Comparison of ENCODE assay signal across 9 cellular contexts in the genomic region with DNA sequence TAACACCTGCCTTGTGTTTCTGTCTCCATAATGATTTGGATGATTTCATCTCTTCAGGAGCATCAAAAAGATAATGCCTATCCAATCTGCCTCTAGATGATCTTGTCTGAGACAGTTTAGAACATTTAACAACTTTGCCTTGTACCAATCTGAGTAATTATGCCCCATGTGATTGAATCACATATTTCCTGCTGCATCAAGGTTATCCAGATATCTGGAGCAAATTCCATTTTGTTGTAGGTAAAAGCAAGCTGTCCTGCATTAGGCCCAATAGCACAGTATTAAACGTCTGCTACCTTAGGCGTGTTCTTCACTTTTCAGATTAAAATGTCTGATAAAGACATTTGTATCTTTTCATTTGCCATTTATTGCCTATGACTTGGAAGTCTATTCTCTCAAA. TPM values are rescaled to one million over a fixed set of nuclear protein-coding genes. Genes with fewer than 3 reads are reported as not detected.
"Had no signal": no experiment of that assay in that cellular context is flagged by ENCODE, and none has a peak within 500 bp of the region (broad histone marks: within the 10 kb centered on the region; RNA-seq: fewer than 3 reads in every experiment).

No MANE protein-coding gene starts in this region.

- H3K4me3 ChIP-seq: GM23248, GM23338, HAP-1 had no signal

- H2AFZ ChIP-seq: GM23248, GM23338 had no signal

- DNase-seq: GM23248, GOT3, H7, H9, HCEC 1CT, HFFc6 had no signal

- H3K4me2 ChIP-seq: GM23338 had no signal

- H3K9ac ChIP-seq: GM23248 had no signal

- H3K27ac ChIP-seq: GM23248 had no signal

- H3K36me3 ChIP-seq: HAP-1 had no signal

- ATAC-seq: GM23338, HCT116 had no signal

- H3K4me1 ChIP-seq: HAP-1 had no signal

- H3K9me3 ChIP-seq: HAP-1 had no signal

RNA-seq across cellular contexts. Expression of a gene that starts 54.1 kb away (rescaled TPM):
- polyA plus RNA-seq: GM23248 had no signal
